ENCODE assay signal across 8 cellular contexts in genomic region chr2:8574196-8575010, GRCh38.
A peak's percentile ranks its signal among the peaks of the same experiment; 100 is the strongest.
DNase-seq lines count a peak whose midpoint lies in the region; ATAC-seq and TF ChIP-seq lines count a peak whose summit lies in the region.

No MANE protein-coding gene starts in this region.

- no peaks in the 10 kb centered on the region for H3K9me3 Mint-ChIP-seq in T-helper 1 cell treated with Interleukin-12 subunit alpha and Interleukin-12 subunit beta and Interleukin-4 antibody, amounts not matched to agents 30 μg/mL and 1 μg/mL, for 36 hours
- no peaks in the 10 kb centered on the region for H3K9me3 Mint-ChIP-seq in activated naive CD8-positive, alpha-beta T cell (ENCODE audit: low read depth)
- no peaks in the 10 kb centered on the region for H3K9me3 Mint-ChIP-seq in progenitor cell of endocrine pancreas (ENCODE audit: low read depth)

- H3K4me1 Mint-ChIP-seq in T-helper 1 cell treated with Interleukin-12 subunit alpha and Interleukin-12 subunit beta and Interleukin-4 antibody, amounts not matched to agents 30 μg/mL and 1 μg/mL, for 36 hours (ENCODE audit: low read depth) = peaks cover 31% of the 10 kb centered on the region
- peaks cover 36% of the 10 kb centered on the region for H3K4me1 Mint-ChIP-seq in activated naive CD8-positive, alpha-beta T cell (ENCODE audit: low read depth)
- peaks cover 55% of the 10 kb centered on the region for H3K4me1 Mint-ChIP-seq in progenitor cell of endocrine pancreas (ENCODE audit: low read depth)

- TF ChIP-seq CTCF in progenitor cell of endocrine pancreas (IDR thresholded peaks at IDR 0.05; ENCODE audit: unreplicated experiment) = no peak

- ATAC-seq in HG03064 (IDR thresholded peaks at IDR 0.05; ENCODE audit: low read depth, unreplicated experiment) = peak; percentile 46

- H3K36me3 Mint-ChIP-seq in T-helper 1 cell treated with Interleukin-12 subunit alpha and Interleukin-12 subunit beta and Interleukin-4 antibody, amounts not matched to agents 30 μg/mL and 1 μg/mL, for 36 hours (ENCODE audit: low read depth) = peaks cover 3% of the 10 kb centered on the region
- H3K36me3 Mint-ChIP-seq in activated naive CD8-positive, alpha-beta T cell = no peaks in the 10 kb centered on the region
- H3K36me3 Mint-ChIP-seq in progenitor cell of endocrine pancreas (ENCODE audit: insufficient read depth) = no peaks in the 10 kb centered on the region

- DNase-seq in T-helper 1 cell (no peak), progenitor cell of endocrine pancreas (ENCODE audit: low spot score, unreplicated experiment) (no peak), HT-29 (ENCODE audit: low spot score) (no peak), NCI-H2171 (lab: John Stamatoyannopoulos, UW) (no peak)
- DNase-seq in activated CD4-positive, CD25-positive, alpha-beta regulatory T cell (lab: John Stamatoyannopoulos, UW) = no peak

- no peak overlapping the region for H3K27ac Mint-ChIP-seq in T-helper 1 cell treated with Interleukin-12 subunit alpha and Interleukin-12 subunit beta and Interleukin-4 antibody, amounts not matched to agents 30 μg/mL and 1 μg/mL, for 36 hours
- no peak overlapping the region for H3K27ac Mint-ChIP-seq in activated naive CD8-positive, alpha-beta T cell
- peak overlapping the region; percentile 79 for H3K27ac Mint-ChIP-seq in progenitor cell of endocrine pancreas

- peak overlapping the region; percentile 32 for H3K4me3 Mint-ChIP-seq in T-helper 1 cell treated with Interleukin-12 subunit alpha and Interleukin-12 subunit beta and Interleukin-4 antibody, amounts not matched to agents 30 μg/mL and 1 μg/mL, for 36 hours
- H3K4me3 Mint-ChIP-seq in activated naive CD8-positive, alpha-beta T cell = peak overlapping the region; percentile 60
- no peak overlapping the region for H3K4me3 Mint-ChIP-seq in progenitor cell of endocrine pancreas (ENCODE audit: low read depth)

- H3K27me3 Mint-ChIP-seq in T-helper 1 cell treated with Interleukin-12 subunit alpha and Interleukin-12 subunit beta and Interleukin-4 antibody, amounts not matched to agents 30 μg/mL and 1 μg/mL, for 36 hours (ENCODE audit: low read depth) = peaks cover 10% of the 10 kb centered on the region
- peaks cover 3% of the 10 kb centered on the region for H3K27me3 Mint-ChIP-seq in activated naive CD8-positive, alpha-beta T cell
- H3K27me3 Mint-ChIP-seq in progenitor cell of endocrine pancreas = no peaks in the 10 kb centered on the region
